Comparison of ENCODE assay signal across 8 cellular contexts in the genomic region with DNA sequence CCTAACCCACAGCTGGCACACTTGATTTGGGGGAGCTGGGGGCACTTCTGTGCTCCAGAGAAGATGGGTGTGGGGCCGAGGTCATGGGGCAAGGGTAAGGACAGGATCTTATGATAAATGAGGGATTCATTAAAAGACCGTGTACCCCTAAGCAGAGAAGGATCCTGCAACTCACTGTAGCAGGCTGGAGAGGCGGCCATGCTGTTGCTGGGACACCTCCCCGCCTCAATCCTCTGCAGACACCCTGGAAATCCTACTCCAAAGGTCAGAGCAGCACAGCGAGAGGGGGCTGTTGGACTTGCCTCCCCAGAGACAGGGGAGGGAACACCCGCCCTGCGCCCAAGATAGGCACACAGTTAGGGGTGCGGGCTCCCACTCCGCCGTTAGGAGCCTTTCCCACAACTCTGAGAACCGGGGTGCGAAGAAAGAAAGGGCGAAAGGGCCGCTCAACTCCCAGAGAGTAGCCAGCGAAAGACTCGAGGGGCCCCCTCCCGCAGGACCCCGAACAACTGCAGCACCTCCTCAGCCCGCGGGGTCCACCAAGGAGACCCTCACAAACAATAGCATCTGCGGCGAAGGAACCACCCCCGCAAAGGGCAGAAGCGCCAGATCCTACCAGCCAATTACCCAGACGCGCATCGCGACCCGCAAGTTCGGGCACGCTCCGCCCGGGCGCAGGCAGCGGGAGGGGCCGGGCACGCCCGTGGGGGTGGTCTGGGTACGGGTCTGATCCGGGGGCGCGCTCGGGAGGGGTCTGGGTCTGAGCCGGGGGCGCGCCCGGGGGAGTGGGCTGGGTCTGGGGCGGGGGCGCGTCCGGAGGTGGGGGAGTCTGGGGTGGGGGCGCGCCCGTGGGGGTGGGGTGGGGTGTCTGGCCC. TPM values are rescaled to one million over a fixed set of nuclear protein-coding genes. Genes with fewer than 3 reads are reported as not detected.
DNase-seq lines count a peak whose midpoint lies in the region; ATAC-seq lines count a peak whose summit lies in the region.

No MANE protein-coding gene starts in this region.

- peak overlapping the region; percentile 65 to 97 (median 89) for H3K27ac ChIP-seq in skin epidermis

- no peaks in the 10 kb centered on the region for H3K9me3 ChIP-seq in T-helper 17 cell (ENCODE audit: control insufficient read depth, low read length, poor library complexity, severe bottlenecking)

- peak overlapping the region; percentile 69 to 93 (median 83) for H3K4me3 ChIP-seq in skin epidermis

- no peak overlapping the region for H3K27ac Mint-ChIP-seq in T-helper 17 cell

- H3K4me3 Mint-ChIP-seq in T-helper 17 cell: peak overlapping the region; percentile 84

- DNase-seq in NCI-H1436 (lab: John Stamatoyannopoulos, UW) (peak; percentile 70), NCI-H1436 treated with DMSO at 0.1 percent for 48 hours (lab: John Stamatoyannopoulos, UW) (no peak), T-helper 17 cell (no peak), left ventricle myocardium superior (no peak), NOMO-1 treated with dmso at 0.1 percent for 144 hours (lab: John Stamatoyannopoulos, UW; ENCODE audit: unreplicated experiment) (no peak), germinal center (ENCODE audit: low spot score) (no peak)
- no peak for DNase-seq in activated CD4-positive, alpha-beta T cell treated with anti-CD3 and anti-CD28 coated beads for 1 hour

- H3K4me1 Mint-ChIP-seq in T-helper 17 cell: no peaks in the 10 kb centered on the region

- H3K36me3 Mint-ChIP-seq in T-helper 17 cell (ENCODE audit: low read depth): peaks cover 6% of the 10 kb centered on the region

- ATAC-seq in T-helper 17 cell (no peak), left ventricle myocardium superior (peak; percentile 5)

- peaks cover 47% of the 10 kb centered on the region for H3K27me3 Mint-ChIP-seq in T-helper 17 cell

- intact Hi-C loops in left ventricle myocardium superior (cut with micrococcal nuclease): no loop called here

RNA-seq across cellular contexts. Expression of gene PARD6G, which starts 1.3 kb away (rescaled TPM):
- 1 to 10 TPM; 1.1 to 3.5 TPM for total RNA-seq in T-helper 17 cell
- total RNA-seq in left ventricle myocardium superior: 4.0 TPM
